1 cellular context compared by ENCODE assay signal in the genomic region with DNA sequence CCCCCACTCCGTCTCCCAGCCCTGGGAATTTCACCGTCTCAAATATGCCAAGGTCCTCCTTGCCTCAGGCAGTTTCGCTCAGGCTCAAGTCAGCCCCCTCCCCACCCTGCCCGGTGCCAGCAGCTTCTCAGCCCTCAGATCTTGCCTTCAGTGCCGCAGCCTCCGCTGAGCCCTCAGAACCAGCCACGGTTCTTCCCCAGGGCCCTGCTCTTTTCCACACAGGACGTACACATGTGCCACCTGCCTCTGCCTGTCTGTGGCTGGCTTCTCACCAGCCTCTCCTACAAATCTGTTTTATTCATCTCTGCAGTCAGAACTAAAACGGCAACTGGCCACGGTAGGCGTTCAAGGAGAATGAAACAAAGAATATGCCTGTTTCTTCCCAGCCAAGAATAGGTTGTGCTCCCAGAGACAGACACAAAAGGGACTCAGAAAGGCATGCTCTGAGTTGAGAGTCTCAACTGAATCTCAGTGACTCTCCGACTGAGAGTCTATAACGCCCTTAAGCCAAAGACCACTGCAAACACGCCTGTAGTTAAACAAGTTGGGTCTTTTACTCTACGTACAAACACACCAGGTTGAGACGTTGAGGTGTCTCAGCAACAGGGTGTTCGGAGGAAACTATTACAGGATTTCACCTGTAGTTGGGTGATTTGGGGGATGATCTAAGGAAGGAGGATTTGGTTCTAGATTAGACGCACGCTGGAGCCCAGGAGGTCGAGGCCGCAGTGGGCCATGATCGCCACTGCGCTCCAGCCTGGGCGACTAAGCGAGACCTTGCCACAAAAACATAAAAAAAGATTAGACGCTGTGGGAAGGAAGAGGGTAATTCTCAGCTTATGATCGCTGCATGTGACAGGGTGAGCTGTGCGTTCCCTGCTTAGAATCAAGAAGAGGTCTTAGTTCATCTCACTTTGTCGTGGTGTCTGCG.
TF ChIP-seq lines count a peak whose summit lies in the region.

No MANE protein-coding gene starts in this region.

TF ChIP-seq in GM12878, 131 proteins besides CTCF, POLR2A, EP300 and RAD21:
- TF ChIP-seq CREM (IDR thresholded peaks at IDR 0.05; ENCODE audit: low read depth) (0 out of 2 replicates have a peak, but pooled peaks have one; percentile 19), TARDBP (IDR thresholded peaks at IDR 0.05; ENCODE audit: borderline replicate concordance) (0 out of 2 replicates have a peak, but pooled peaks have one; percentile 31)
- TF ChIP-seq, protein P1, sequence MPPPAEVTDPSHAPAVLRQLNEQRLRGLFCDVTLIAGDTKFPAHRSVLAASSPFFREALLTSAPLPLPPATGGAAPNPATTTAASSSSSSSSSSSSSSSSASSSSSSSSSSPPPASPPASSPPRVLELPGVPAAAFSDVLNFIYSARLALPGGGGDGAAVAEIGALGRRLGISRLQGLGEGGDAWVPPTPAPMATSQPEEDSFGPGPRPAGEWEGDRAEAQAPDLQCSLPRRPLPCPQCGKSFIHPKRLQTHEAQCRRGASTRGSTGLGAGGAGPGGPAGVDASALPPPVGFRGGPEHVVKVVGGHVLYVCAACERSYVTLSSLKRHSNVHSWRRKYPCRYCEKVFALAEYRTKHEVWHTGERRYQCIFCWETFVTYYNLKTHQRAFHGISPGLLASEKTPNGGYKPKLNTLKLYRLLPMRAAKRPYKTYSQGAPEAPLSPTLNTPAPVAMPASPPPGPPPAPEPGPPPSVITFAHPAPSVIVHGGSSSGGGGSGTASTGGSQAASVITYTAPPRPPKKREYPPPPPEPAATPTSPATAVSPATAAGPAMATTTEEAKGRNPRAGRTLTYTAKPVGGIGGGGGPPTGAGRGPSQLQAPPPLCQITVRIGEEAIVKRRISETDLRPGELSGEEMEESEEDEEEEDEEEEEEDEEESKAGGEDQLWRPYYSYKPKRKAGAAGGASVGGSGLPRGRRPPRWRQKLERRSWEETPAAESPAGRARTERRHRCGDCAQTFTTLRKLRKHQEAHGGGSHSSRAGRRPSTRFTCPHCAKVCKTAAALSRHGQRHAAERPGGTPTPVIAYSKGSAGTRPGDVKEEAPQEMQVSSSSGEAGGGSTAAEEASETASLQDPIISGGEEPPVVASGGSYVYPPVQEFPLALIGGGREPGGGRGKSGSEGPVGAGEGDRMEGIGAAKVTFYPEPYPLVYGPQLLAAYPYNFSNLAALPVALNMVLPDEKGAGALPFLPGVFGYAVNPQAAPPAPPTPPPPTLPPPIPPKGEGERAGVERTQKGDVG (CRISPR knock-in tag; IDR thresholded peaks at IDR 0.05) = no peak
